1 cellular context compared by ENCODE assay signal in the genomic region with DNA sequence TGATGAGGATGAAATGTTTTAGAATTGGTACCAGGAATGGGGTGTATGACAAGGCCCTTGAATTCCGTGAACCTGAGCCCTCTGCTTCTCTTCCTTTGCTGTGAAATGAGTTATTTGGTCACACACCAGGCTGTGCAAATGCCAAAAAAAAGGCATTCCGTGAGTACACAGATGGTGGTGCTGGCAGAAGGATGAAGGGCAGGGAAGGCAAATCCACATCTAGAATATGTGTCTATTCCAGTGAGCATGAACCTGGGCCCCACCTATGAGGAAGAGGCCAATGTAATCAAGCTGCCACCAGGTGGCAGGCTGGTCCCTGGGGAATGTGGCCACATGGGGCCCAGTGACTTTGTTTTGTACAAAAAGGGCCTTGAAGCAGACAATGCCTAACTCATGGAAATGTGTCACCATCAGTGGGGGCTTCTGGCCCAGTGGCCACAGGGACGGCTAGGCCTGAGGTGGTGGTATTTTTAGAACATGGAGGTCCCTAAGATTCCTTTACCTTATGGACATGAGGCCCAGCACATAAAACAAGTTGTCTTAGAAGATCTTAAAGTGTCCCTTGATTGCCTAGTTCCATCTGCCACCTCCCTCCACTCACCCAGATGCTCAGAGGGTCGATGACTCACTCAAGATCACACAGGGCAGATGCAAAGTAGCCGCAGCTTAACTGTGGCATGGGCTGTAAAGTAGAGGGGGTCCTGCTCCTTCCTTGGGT.
TF ChIP-seq lines count a peak whose summit lies in the region.

No MANE protein-coding gene starts in this region.

TF ChIP-seq in SK-N-SH, 30 proteins besides CTCF, POLR2A, EP300 and RAD21 (continued from another document):
- no peak for TF ChIP-seq TCF12 (IDR thresholded peaks at IDR 0.05)
- no peak for TF ChIP-seq TAF1 (IDR thresholded peaks at IDR 0.05; ENCODE audit: borderline replicate concordance, low read depth, low read length)
- TF ChIP-seq, protein P1, sequence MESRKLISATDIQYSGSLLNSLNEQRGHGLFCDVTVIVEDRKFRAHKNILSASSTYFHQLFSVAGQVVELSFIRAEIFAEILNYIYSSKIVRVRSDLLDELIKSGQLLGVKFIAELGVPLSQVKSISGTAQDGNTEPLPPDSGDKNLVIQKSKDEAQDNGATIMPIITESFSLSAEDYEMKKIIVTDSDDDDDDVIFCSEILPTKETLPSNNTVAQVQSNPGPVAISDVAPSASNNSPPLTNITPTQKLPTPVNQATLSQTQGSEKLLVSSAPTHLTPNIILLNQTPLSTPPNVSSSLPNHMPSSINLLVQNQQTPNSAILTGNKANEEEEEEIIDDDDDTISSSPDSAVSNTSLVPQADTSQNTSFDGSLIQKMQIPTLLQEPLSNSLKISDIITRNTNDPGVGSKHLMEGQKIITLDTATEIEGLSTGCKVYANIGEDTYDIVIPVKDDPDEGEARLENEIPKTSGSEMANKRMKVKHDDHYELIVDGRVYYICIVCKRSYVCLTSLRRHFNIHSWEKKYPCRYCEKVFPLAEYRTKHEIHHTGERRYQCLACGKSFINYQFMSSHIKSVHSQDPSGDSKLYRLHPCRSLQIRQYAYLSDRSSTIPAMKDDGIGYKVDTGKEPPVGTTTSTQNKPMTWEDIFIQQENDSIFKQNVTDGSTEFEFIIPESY (IDR thresholded peaks at IDR 0.05; ENCODE audit: borderline replicate concordance, low read depth), result no peak
